11 cellular contexts compared by ENCODE assay signal in the genomic region with DNA sequence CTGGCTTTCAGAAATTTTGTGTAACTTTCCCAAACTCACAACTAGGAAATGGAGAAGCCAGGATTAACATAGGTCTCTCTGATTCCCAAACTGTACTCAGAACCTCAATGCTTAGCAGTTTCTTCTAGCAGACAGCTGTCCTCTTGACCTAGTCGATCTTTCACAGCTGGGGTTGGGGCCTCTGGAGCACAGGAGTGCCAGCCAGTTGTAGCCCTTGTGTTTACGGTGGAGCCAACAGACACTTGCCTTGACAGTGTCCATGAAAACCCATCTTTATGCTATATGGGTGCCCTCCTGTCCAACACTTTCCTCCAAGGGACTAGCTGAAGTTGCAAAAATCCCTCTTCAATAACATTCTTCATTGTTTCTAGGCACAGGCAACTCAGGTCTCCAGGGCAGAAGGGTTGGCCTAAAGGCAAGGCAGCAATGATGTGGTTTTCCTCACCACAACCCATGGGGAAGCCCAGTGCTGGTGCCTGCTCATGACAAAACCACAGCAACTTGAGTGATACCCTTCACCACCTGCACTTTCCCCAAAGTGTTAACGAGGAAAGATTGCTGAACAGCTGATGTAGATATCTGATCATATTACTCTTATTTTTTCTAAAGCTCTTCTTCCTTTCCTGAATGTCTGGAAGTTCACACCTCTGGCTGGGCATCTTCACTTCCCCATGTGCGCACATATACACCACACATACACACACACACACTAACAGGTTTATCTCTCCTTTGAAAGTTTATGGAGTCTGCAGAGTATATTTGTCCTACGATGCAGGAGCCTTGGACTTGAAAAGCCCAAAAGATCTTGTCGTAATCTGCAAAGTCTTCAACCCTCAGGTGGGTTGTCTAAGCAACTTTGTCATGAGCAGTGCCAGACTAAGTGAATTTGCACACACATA. TPM values are rescaled to one million over a fixed set of nuclear protein-coding genes. Genes with fewer than 3 reads are reported as not detected.
DNase-seq lines count a peak whose midpoint lies in the region; ATAC-seq, FAIRE-seq and TF ChIP-seq lines count a peak whose summit lies in the region.
"Had no signal": no experiment of that assay in that cellular context is flagged by ENCODE, and none has a peak within 500 bp of the region (broad histone marks: within the 10 kb centered on the region; RNA-seq: fewer than 3 reads in every experiment).

No MANE protein-coding gene starts in this region.

- H3K27ac Mint-ChIP-seq in activated T-helper 17 cell treated with anti-CD3 and anti-CD28 coated beads, Interleukin-2, amount 50 U/mL, for 72 hours = no peak overlapping the region

- H3K4me3 Mint-ChIP-seq in activated T-helper 17 cell treated with anti-CD3 and anti-CD28 coated beads, Interleukin-2, amount 50 U/mL, for 72 hours = no peak overlapping the region

- FAIRE-seq in D721Med (lab: Jason Lieb, UNC) = no peak
- FAIRE-seq: endometrium had no signal

- peaks cover 25% of the 10 kb centered on the region for H3K27me3 Mint-ChIP-seq in activated T-helper 17 cell treated with anti-CD3 and anti-CD28 coated beads, Interleukin-2, amount 50 U/mL, for 72 hours

- DNase-seq in activated T-cell treated with anti-CD3 and anti-CD28 coated beads for 48 hours (ENCODE audit: low read depth) (peak; percentile 36), activated T-cell treated with anti-CD3 and anti-CD28 coated beads for 4 hours (no peak), mucosa of gallbladder (ENCODE audit: low spot score) (no peak), cerebellar nuclear complex (lab: John Stamatoyannopoulos, UW) (no peak), D721Med (ENCODE audit: insufficient read length, low spot score) (no peak)
- peak; percentile 36 to 52 for DNase-seq in stimulated activated CD8-positive, alpha-beta memory T cell treated with anti-CD3 and anti-CD28 coated beads, Interleukin-7, amount 100 ng/mL, for 48 hours (ENCODE audit: extremely low read depth in 1 of 2, low read depth in 1 of 2)
- DNase-seq: left lung had no signal

- H3K36me3 Mint-ChIP-seq in activated T-helper 17 cell treated with anti-CD3 and anti-CD28 coated beads, Interleukin-2, amount 50 U/mL, for 72 hours (ENCODE audit: low read depth) = no peaks in the 10 kb centered on the region

- TF ChIP-seq CTCF in D721Med (IDR thresholded peaks at IDR 0.05; ENCODE audit: insufficient read depth, missing control alignments) = no peak

- ATAC-seq in HG03469 (IDR thresholded peaks at IDR 0.05; ENCODE audit: unreplicated experiment) = peak; percentile 92
- peak; percentile 98 for ATAC-seq in activated T-helper 17 cell treated with anti-CD3 and anti-CD28 coated beads, Interleukin-2, amount 50 U/mL, for 72 hours (replicated peaks)
- ATAC-seq: left lung had no signal

- no peaks in the 10 kb centered on the region for H3K9me3 Mint-ChIP-seq in activated T-helper 17 cell treated with anti-CD3 and anti-CD28 coated beads, Interleukin-2, amount 50 U/mL, for 72 hours

- peaks cover 6% of the 10 kb centered on the region for H3K4me1 Mint-ChIP-seq in activated T-helper 17 cell treated with anti-CD3 and anti-CD28 coated beads, Interleukin-2, amount 50 U/mL, for 72 hours

RNA-seq across cellular contexts. Expression of a gene that starts 11.0 kb away (rescaled TPM):
- not detected for total RNA-seq in activated T-helper 17 cell treated with anti-CD3 and anti-CD28 coated beads, Interleukin-2, amount 50 U/mL, for 72 hours
- 0.43 TPM for total RNA-seq in mucosa of gallbladder
- total RNA-seq: activated CD8-positive, alpha-beta memory T cell treated with anti-CD3 and anti-CD28 coated beads for 36 hours; left lung had no signal

RNA-seq across cellular contexts. Expression of a gene that starts 40.3 kb away (rescaled TPM):
- not detected for total RNA-seq in activated T-helper 17 cell treated with anti-CD3 and anti-CD28 coated beads, Interleukin-2, amount 50 U/mL, for 72 hours
- 0.49 TPM for total RNA-seq in mucosa of gallbladder
- total RNA-seq: activated CD8-positive, alpha-beta memory T cell treated with anti-CD3 and anti-CD28 coated beads for 36 hours; left lung had no signal

Comparison
In these comparisons a context has a peak if more than half of its experiments do, and no peak if none do; other contexts are left out.
1. DNase-seq: peak in activated T-cell treated with anti-CD3 and anti-CD28 coated beads for 48 hours (single experiment) and stimulated activated CD8-positive, alpha-beta memory T cell treated with anti-CD3 and anti-CD28 coated beads, Interleukin-7, amount 100 ng/mL, for 48 hours (2 of 2); none in activated T-cell treated with anti-CD3 and anti-CD28 coated beads for 4 hours (single experiment), mucosa of gallbladder (single experiment), cerebellar nuclear complex (0 of 2) and D721Med (single experiment).